1 cellular context compared by ENCODE assay signal in the genomic region with DNA sequence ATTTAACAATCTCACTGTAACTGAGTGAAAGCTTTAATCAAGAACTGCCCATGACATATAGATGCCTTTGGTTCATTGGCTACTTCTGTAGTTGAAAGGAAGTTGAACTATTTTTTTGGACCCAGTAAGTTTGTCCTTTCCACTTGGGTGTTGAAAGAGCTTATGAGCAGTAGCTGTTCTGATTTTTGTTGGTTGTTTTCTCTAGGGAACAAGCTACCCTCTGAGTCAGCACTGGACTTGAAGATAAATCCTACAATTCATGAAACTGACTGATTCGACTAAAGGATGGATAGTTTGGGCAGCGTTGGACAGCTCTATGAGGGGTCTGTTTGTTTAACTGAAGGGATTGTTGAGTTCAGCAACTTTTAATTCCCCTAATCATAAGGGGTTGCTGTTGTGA.
TF ChIP-seq lines count a peak whose summit lies in the region.

No MANE protein-coding gene starts in this region.

TF ChIP-seq in GM12878, 131 proteins besides CTCF, POLR2A, EP300 and RAD21 (continued from another document):
- TF ChIP-seq BHLHE40 (IDR thresholded peaks at IDR 0.05; ENCODE audit: borderline replicate concordance in 1 of 2, low read depth in 2 of 2, low read length in 1 of 2) (no peak), ESRRA (IDR thresholded peaks at IDR 0.05; ENCODE audit: low read length) (no peak), MTA2 (IDR thresholded peaks at IDR 0.05; ENCODE audit: low read depth) (no peak), RFX5 (IDR thresholded peaks at IDR 0.05; ENCODE audit: low read depth, low read length) (no peak), CBX5 (IDR thresholded peaks at IDR 0.05; ENCODE audit: low read depth) (no peak), ATF3 (IDR thresholded peaks at IDR 0.05; ENCODE audit: borderline replicate concordance, extremely low read depth, low read depth, low read length) (no peak), GATAD2B (conservative IDR thresholded peaks at IDR 0.05; ENCODE audit: low read depth) (no peak), RBBP5 (conservative IDR thresholded peaks at IDR 0.05) (no peak), CBFB (IDR thresholded peaks at IDR 0.05; ENCODE audit: low read depth) (no peak), SIX5 (IDR thresholded peaks at IDR 0.05; ENCODE audit: low read depth, low read length, severe bottlenecking) (no peak), IKZF1 (conservative IDR thresholded peaks at IDR 0.05) (no peak), MEF2B (IDR thresholded peaks at IDR 0.05; ENCODE audit: partially characterized antibody, poor library complexity, severe bottlenecking) (no peak), ZNF207 (IDR thresholded peaks at IDR 0.05; ENCODE audit: borderline replicate concordance) (no peak), RUNX3 (IDR thresholded peaks at IDR 0.05; ENCODE audit: low read length) (no peak), TAF1 (IDR thresholded peaks at IDR 0.05; ENCODE audit: borderline replicate concordance, low read depth, low read length) (no peak), KDM1A (IDR thresholded peaks at IDR 0.05; ENCODE audit: borderline replicate concordance) (no peak)
- TF ChIP-seq, protein P1, sequence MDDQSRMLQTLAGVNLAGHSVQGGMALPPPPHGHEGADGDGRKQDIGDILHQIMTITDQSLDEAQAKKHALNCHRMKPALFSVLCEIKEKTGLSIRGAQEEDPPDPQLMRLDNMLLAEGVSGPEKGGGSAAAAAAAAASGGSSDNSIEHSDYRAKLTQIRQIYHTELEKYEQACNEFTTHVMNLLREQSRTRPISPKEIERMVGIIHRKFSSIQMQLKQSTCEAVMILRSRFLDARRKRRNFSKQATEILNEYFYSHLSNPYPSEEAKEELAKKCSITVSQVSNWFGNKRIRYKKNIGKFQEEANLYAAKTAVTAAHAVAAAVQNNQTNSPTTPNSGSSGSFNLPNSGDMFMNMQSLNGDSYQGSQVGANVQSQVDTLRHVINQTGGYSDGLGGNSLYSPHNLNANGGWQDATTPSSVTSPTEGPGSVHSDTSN (IDR thresholded peaks at IDR 0.05; ENCODE audit: insufficient replicate concordance, low read depth, low read length) = no peak
